In the genomic region with DNA sequence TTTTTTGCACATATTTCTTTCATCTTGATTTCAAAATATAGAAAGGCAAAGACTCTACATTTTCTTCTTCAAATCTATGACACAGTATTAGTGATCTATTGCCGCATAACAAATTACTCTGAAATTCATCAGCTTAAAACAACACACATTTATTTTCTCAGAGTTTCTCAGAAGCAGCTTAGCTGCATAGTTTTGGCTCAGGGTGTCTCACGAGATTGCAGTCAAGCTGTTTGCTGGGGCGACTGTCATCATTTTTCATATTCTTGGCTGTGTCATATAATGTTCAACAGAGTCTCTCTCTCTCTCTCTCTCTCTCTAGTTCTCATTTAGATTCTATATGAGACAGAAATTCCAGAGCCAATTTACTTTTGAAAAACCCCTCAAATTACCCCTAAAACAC, we compare ENCODE assay signal across 24 cellular contexts.
"Had no signal": no experiment of that assay in that cellular context is flagged by ENCODE, and none has a peak within 500 bp of the region (broad histone marks: within the 10 kb centered on the region; RNA-seq: fewer than 3 reads in every experiment).

No MANE protein-coding gene starts in this region.

- H3K27me3 Mint-ChIP-seq: central memory CD8-positive, alpha-beta T cell had no signal

- DNase-seq: activated CD4-positive, alpha-beta T cell treated with anti-CD3 and anti-CD28 coated beads for 4 hours; activated CD8-positive, alpha-beta memory T cell treated with anti-CD3 and anti-CD28 coated beads, Interleukin-2, amount 50 U/mL, for 4 hours; activated CD8-positive, alpha-beta T cell treated with anti-CD3 and anti-CD28 coated beads for 36 hours; activated naive CD4-positive, alpha-beta T cell treated with anti-CD3 and anti-CD28 coated beads, Interleukin-2, amount 50 U/mL, for 16 hours; activated naive CD8-positive, alpha-beta T cell treated with anti-CD3 and anti-CD28 coated beads, Interleukin-2, amount 10 ng/mL, durations not matched to agents 7 days and 5 days; activated T-cell treated with anti-CD3 and anti-CD28 coated beads, Interleukin-2, amount 50 U/mL, for 72 hours; adrenal gland; aorta; body of pancreas; MG63; MV-4-11; NCI-H1092 treated with DMSO at 0.1 percent for 48 hours; NCI-H1417 treated with DMSO at 0.1 percent for 48 hours; NCI-H1694; NCI-H2029; NCI-H2107; NCI-H2171 treated with DMSO at 0.1 percent for 48 hours; NCI-H226; NCI-H510A treated with DMSO at 0.1 percent for 48 hours; SHP77 had no signal

- H3K27ac ChIP-seq: adrenal gland, body of pancreas, SJSA1 had no signal

- H3K9me3 ChIP-seq: adrenal gland, body of pancreas, MG63, SJSA1 had no signal

- H3K4me1 ChIP-seq: adrenal gland had no signal

- H3K27me3 ChIP-seq: adrenal gland, body of pancreas, MG63, SJSA1 had no signal

- H3K4me3 Mint-ChIP-seq: activated CD8-positive, alpha-beta T cell treated with anti-CD3 and anti-CD28 coated beads for 36 hours; activated naive CD8-positive, alpha-beta T cell treated with anti-CD3 and anti-CD28 coated beads, Interleukin-2, amount 10 ng/mL, durations not matched to agents 7 days and 5 days; activated T-cell treated with anti-CD3 and anti-CD28 coated beads, Interleukin-2, amount 50 U/mL, for 72 hours; central memory CD8-positive, alpha-beta T cell; T-helper 1 cell treated with Interleukin-12 subunit alpha and Interleukin-12 subunit beta and Interleukin-4 antibody, amounts not matched to agents 30 μg/mL and 1 μg/mL, for 36 hours had no signal

- H3K9me3 Mint-ChIP-seq: activated CD8-positive, alpha-beta T cell treated with anti-CD3 and anti-CD28 coated beads for 36 hours; activated naive CD8-positive, alpha-beta T cell treated with anti-CD3 and anti-CD28 coated beads, Interleukin-2, amount 10 ng/mL, durations not matched to agents 7 days and 5 days; central memory CD8-positive, alpha-beta T cell had no signal

- H3K36me3 Mint-ChIP-seq: activated naive CD8-positive, alpha-beta T cell treated with anti-CD3 and anti-CD28 coated beads, Interleukin-2, amount 10 ng/mL, durations not matched to agents 7 days and 5 days had no signal

- ATAC-seq: activated CD4-positive, CD25-positive, alpha-beta regulatory T cell treated with anti-CD3 and anti-CD28 coated beads, Interleukin-2, amount 50 U/mL, for 24 hours; activated CD8-positive, alpha-beta T cell treated with anti-CD3 and anti-CD28 coated beads for 36 hours; activated T-cell treated with anti-CD3 and anti-CD28 coated beads, Interleukin-2, amount 50 U/mL, for 72 hours; body of pancreas had no signal

- H3K36me3 ChIP-seq: adrenal gland, MG63, SJSA1 had no signal

- H3K27ac Mint-ChIP-seq: activated CD8-positive, alpha-beta T cell treated with anti-CD3 and anti-CD28 coated beads for 36 hours; activated naive CD8-positive, alpha-beta T cell treated with anti-CD3 and anti-CD28 coated beads, Interleukin-2, amount 10 ng/mL, durations not matched to agents 7 days and 5 days; activated T-cell treated with anti-CD3 and anti-CD28 coated beads, Interleukin-2, amount 50 U/mL, for 72 hours; T-helper 1 cell treated with Interleukin-12 subunit alpha and Interleukin-12 subunit beta and Interleukin-4 antibody, amounts not matched to agents 30 μg/mL and 1 μg/mL, for 36 hours had no signal

- H3K4me3 ChIP-seq: adrenal gland, body of pancreas, MG63, SJSA1 had no signal
